In the genomic region with DNA sequence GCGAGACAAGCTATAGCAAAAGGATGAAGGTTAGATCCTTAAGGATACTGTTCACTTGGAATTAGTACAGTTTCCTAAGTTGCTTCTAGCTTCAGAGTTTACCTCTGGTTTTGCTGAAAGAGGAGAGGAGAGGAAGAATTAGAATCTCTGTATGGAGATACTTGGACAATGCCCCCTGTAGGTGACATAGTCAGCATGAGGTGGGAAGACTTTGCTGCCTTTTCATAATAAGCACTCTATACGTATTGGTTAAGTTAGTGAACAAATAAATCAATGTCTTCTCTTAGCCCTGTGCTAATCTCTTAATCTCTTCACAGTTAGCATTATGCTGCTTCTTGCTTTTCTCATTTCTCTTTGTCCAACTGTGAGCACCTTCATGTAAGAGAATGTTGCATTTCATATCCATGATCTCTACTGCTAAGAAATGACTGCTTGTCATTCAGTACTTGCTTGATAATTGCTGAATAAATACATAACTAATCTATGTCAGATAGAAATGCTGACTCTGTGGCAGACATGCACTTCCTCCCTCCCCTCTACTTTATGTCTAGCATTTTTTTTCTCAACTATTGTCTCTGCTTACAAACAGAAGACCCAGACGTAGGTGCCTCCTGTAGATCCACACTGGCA, we compare ENCODE assay signal across 21 cellular contexts.
A peak's percentile ranks its signal among the peaks of the same experiment; 100 is the strongest.
DNase-seq lines count a peak whose midpoint lies in the region; FAIRE-seq and TF ChIP-seq lines count a peak whose summit lies in the region.
"Had no signal": no experiment of that assay in that cellular context is flagged by ENCODE, and none has a peak within 500 bp of the region (broad histone marks: within the 10 kb centered on the region; RNA-seq: fewer than 3 reads in every experiment).

No MANE protein-coding gene starts in this region.

- no peak overlapping the region for H3K4me2 ChIP-seq in OCI-LY7 (ENCODE audit: low read length)
- H3K4me2 ChIP-seq: A549 had no signal

- H3K4me3 ChIP-seq in OCI-LY7 (ENCODE audit: low read depth, low read length, poor library complexity, severe bottlenecking) (no peak overlapping the region), endodermal cell (ENCODE audit: low read length) (no peak overlapping the region)
- H3K4me3 ChIP-seq: A549, HAP-1 had no signal

- no peak overlapping the region for H3K27ac ChIP-seq in OCI-LY7 (ENCODE audit: low read depth, low read length, poor library complexity, severe bottlenecking)
- H3K27ac ChIP-seq in endodermal cell (ENCODE audit: low read depth, low read length) = no peak overlapping the region
- H3K27ac ChIP-seq: 22Rv1, A549, C4-2B had no signal

- no peak overlapping the region for H3K4me3 Mint-ChIP-seq in endodermal cell
- H3K4me3 Mint-ChIP-seq: CD4-positive, alpha-beta T cell had no signal

- 84% methylated on average over 3 of the region's 3 CpGs; no CpG with 5 or more reads in 1 of the 2 experiments for WGBS in endodermal cell (ENCODE audit: insufficient coverage in 1 of 2, insufficient read length in 1 of 2), 2 experiments

- H3K27ac Mint-ChIP-seq in endodermal cell = no peak overlapping the region
- H3K27ac Mint-ChIP-seq: CD4-positive, alpha-beta T cell had no signal

- DNase-seq in NCI-H82 (lab: John Stamatoyannopoulos, UW) (peak; percentile 40), NCI-H82 treated with DMSO at 0.1 percent for 48 hours (lab: John Stamatoyannopoulos, UW; ENCODE audit: unreplicated experiment) (no peak), OCI-LY7 (ENCODE audit: low spot score) (no peak), endodermal cell (no peak), frontal cortex (ENCODE audit: low spot score in 2 of 2) (no peak), GM19238 (ENCODE audit: insufficient read length, low spot score) (no peak), NCI-H345 (lab: John Stamatoyannopoulos, UW) (no peak)
- DNase-seq in activated CD4-positive, alpha-beta T cell treated with anti-CD3 and anti-CD28 coated beads, Interleukin-2, amount 50 U/mL, for 48 hours = no peak
- DNase-seq: AML-193; Caco-2; CD4-positive, alpha-beta T cell; DMS153; DMS79; GDM1 had no signal

- H3K27me3 ChIP-seq in endodermal cell (ENCODE audit: control insufficient read depth, insufficient read depth, low read length, poor library complexity, severe bottlenecking) = no peaks in the 10 kb centered on the region

- intact Hi-C loops in OCI-LY7 (cut with micrococcal nuclease; ENCODE audit: unreplicated experiment) = no loop called here

- no peaks in the 10 kb centered on the region for H3K27me3 Mint-ChIP-seq in endodermal cell (ENCODE audit: insufficient read depth)

- H3K79me2 ChIP-seq in OCI-LY7 (ENCODE audit: insufficient read depth, low read depth, low read length) = no peaks in the 10 kb centered on the region

- no peak overlapping the region for H2AFZ ChIP-seq in OCI-LY7 (ENCODE audit: low read length)

- H3K9me3 Mint-ChIP-seq in endodermal cell = no peaks in the 10 kb centered on the region
- H3K9me3 Mint-ChIP-seq: CD4-positive, alpha-beta T cell had no signal

- H3K9me2 ChIP-seq in OCI-LY7 (ENCODE audit: insufficient read depth, low read length) = no peaks in the 10 kb centered on the region

- CTCF ChIA-PET in OCI-LY7 (lab: Charles Lee; ENCODE audit: unreplicated experiment) = no interaction called here

- TF ChIP-seq CTCF in OCI-LY7 (conservative IDR thresholded peaks at IDR 0.05; ENCODE audit: low read length) (0 out of 2 replicates have a peak, but pooled peaks have one; percentile 23), endodermal cell (conservative IDR thresholded peaks at IDR 0.05) (peak; percentile 56)

- no peak for FAIRE-seq in frontal cortex (lab: Jason Lieb, UNC)
- FAIRE-seq: A549, GM12892, GM18507, H1 had no signal

- H3K9ac ChIP-seq in endodermal cell (ENCODE audit: extremely low read depth, low read length, poor library complexity, severe bottlenecking) = no peak overlapping the region

- H3K4me1 Mint-ChIP-seq in endodermal cell = no peaks in the 10 kb centered on the region

- H4K20me1 ChIP-seq in OCI-LY7 (ENCODE audit: insufficient read depth, low read length) = no peaks in the 10 kb centered on the region

- H3K36me3 ChIP-seq in OCI-LY7 (ENCODE audit: insufficient read depth, low read length) = no peaks in the 10 kb centered on the region
- H3K36me3 ChIP-seq in endodermal cell (ENCODE audit: control insufficient read depth, insufficient read depth, low read length) = no peaks in the 10 kb centered on the region
- H3K36me3 ChIP-seq: HAP-1 had no signal

- BruUV-seq in OCI-LY7 (replicated peaks; lab: Mats Ljungman, UMichigan) = no TSS peak

- no peaks in the 10 kb centered on the region for H3K36me3 Mint-ChIP-seq in endodermal cell (ENCODE audit: low read depth)

- POLR2A ChIA-PET in OCI-LY7 (lab: Charles Lee) = interaction anchor here (1.5 kb wide), 1 partner anchor 69 kb away, joined by 5 read pairs; no protein-coding TSS in a partner anchor

- H3K9me3 ChIP-seq in OCI-LY7 (ENCODE audit: low read length) = 0 out of 2 replicates have a peak, but pooled peaks cover under 1% of the 10 kb centered on the region
- no peaks in the 10 kb centered on the region for H3K9me3 ChIP-seq in endodermal cell (ENCODE audit: control insufficient read depth, low read length)
- H3K9me3 ChIP-seq: A549, Caco-2, HAP-1 had no signal

- no peaks in the 10 kb centered on the region for H3K4me1 ChIP-seq in OCI-LY7 (ENCODE audit: insufficient read depth, low read length, poor library complexity, severe bottlenecking)
- H3K4me1 ChIP-seq in endodermal cell (ENCODE audit: control insufficient read depth, insufficient read depth, low read length) = no peaks in the 10 kb centered on the region
- H3K4me1 ChIP-seq: A549, Caco-2, HAP-1 had no signal
